8 cellular contexts compared by ENCODE assay signal in genomic region chr2:113602869-113603466, GRCh38. TPM values are rescaled to one million over a fixed set of nuclear protein-coding genes. Genes with fewer than 3 reads are reported as not detected.
DNase-seq lines count a peak whose midpoint lies in the region; ATAC-seq, FAIRE-seq and TF ChIP-seq lines count a peak whose summit lies in the region.

No MANE protein-coding gene starts in this region.

- peak overlapping the region; percentile 86 for H3K27ac Mint-ChIP-seq in activated CD4-positive, alpha-beta T cell treated with anti-CD3 and anti-CD28 coated beads, Interleukin-2, amount 10 ng/mL, durations not matched to agents 24 days and 14 days
- H3K27ac Mint-ChIP-seq in astrocyte (ENCODE audit: unreplicated experiment) = peak overlapping the region; percentile 85

- H3K4me2 ChIP-seq in astrocyte (ENCODE audit: low read length) = peak overlapping the region; percentile 98

- peak overlapping the region; percentile 82 for H3K9ac ChIP-seq in astrocyte (ENCODE audit: low read length)

- H3K27ac ChIP-seq in astrocyte (ENCODE audit: low read depth, low read length) = peak overlapping the region; percentile 56
- H3K27ac ChIP-seq in tibial artery = peak overlapping the region; percentile 74 to 87

- no peaks in the 10 kb centered on the region for H3K36me3 ChIP-seq in astrocyte (ENCODE audit: insufficient read depth, low read length)
- H3K36me3 ChIP-seq in tibial artery = peaks cover 0 to 8% (median 0%) of the 10 kb centered on the region in 3 donors

- DNase-seq in activated CD4-positive, alpha-beta T cell treated with anti-CD3 and anti-CD28 coated beads, Interleukin-2, amount 10 ng/mL, durations not matched to agents 24 days and 14 days = no peak
- no peak for DNase-seq in activated CD4-positive, alpha-beta T cell treated with anti-CD3 and anti-CD28 coated beads, Interleukin-2, amount 50 U/mL, for 4 hours
- no peak for DNase-seq in astrocyte (ENCODE audit: low read depth)
- DNase-seq in left colon = no peak
- no peak for DNase-seq in tibial artery
- no peak for DNase-seq in hypothalamus (lab: John Stamatoyannopoulos, UW)
- DNase-seq in NCI-H748 (lab: John Stamatoyannopoulos, UW; ENCODE audit: unreplicated experiment) = no peak

- no peaks in the 10 kb centered on the region for H3K79me2 ChIP-seq in astrocyte (ENCODE audit: insufficient read depth, low read length)

- no peaks in the 10 kb centered on the region for H3K27me3 Mint-ChIP-seq in activated CD4-positive, alpha-beta T cell treated with anti-CD3 and anti-CD28 coated beads, Interleukin-2, amount 10 ng/mL, durations not matched to agents 24 days and 14 days
- H3K27me3 Mint-ChIP-seq in astrocyte (ENCODE audit: low read depth, unreplicated experiment) = no peaks in the 10 kb centered on the region

- H4K20me1 ChIP-seq in astrocyte (ENCODE audit: insufficient read depth, low read length) = no peaks in the 10 kb centered on the region

- H3K9me3 ChIP-seq in astrocyte (ENCODE audit: insufficient read depth, low read depth, low read length) (no peaks in the 10 kb centered on the region), tibial artery (no peaks in the 10 kb centered on the region)

- H2AFZ ChIP-seq in astrocyte (ENCODE audit: low read depth, low read length) = peak overlapping the region; percentile 88

- H3K36me3 Mint-ChIP-seq in activated CD4-positive, alpha-beta T cell treated with anti-CD3 and anti-CD28 coated beads, Interleukin-2, amount 10 ng/mL, durations not matched to agents 24 days and 14 days (ENCODE audit: low read depth) = no peaks in the 10 kb centered on the region
- H3K36me3 Mint-ChIP-seq in astrocyte (ENCODE audit: low read depth, unreplicated experiment) = no peaks in the 10 kb centered on the region

- peak overlapping the region; percentile 90 for H3K4me3 Mint-ChIP-seq in activated CD4-positive, alpha-beta T cell treated with anti-CD3 and anti-CD28 coated beads, Interleukin-2, amount 10 ng/mL, durations not matched to agents 24 days and 14 days
- H3K4me3 Mint-ChIP-seq in astrocyte (ENCODE audit: unreplicated experiment) = peak overlapping the region; percentile 93

- FAIRE-seq in astrocyte (lab: Jason Lieb, UNC) = no peak

- TF ChIP-seq CTCF in astrocyte (IDR thresholded peaks at IDR 0.05; ENCODE audit: insufficient read depth, low read depth, low read length) (no peak), tibial artery (IDR thresholded peaks at IDR 0.05) (no peak)

- H3K27me3 ChIP-seq in astrocyte (ENCODE audit: insufficient read depth, low read length) (no peaks in the 10 kb centered on the region), tibial artery (no peaks in the 10 kb centered on the region)

- H3K4me1 Mint-ChIP-seq in activated CD4-positive, alpha-beta T cell treated with anti-CD3 and anti-CD28 coated beads, Interleukin-2, amount 10 ng/mL, durations not matched to agents 24 days and 14 days = peaks cover 5% of the 10 kb centered on the region
- H3K4me1 Mint-ChIP-seq in astrocyte (ENCODE audit: low read depth, unreplicated experiment) = no peaks in the 10 kb centered on the region

- intact Hi-C loops in activated CD4-positive, alpha-beta T cell treated with anti-CD3 and anti-CD28 coated beads, Interleukin-2, amount 10 ng/mL, durations not matched to agents 24 days and 14 days (cut with micrococcal nuclease) = loop anchor here (5.0 kb wide), 1 partner anchor 154 kb away; the partner anchor contains the start of gene SLC35F5
- intact Hi-C loops in left colon (cut with DNase I, micrococcal nuclease) = no loop called here
- intact Hi-C loops in tibial artery (cut with DNase I; ENCODE audit: low total_unique reads) = no loop called here

- H3K9me3 Mint-ChIP-seq in activated CD4-positive, alpha-beta T cell treated with anti-CD3 and anti-CD28 coated beads, Interleukin-2, amount 10 ng/mL, durations not matched to agents 24 days and 14 days = no peaks in the 10 kb centered on the region
- no peaks in the 10 kb centered on the region for H3K9me3 Mint-ChIP-seq in astrocyte (ENCODE audit: unreplicated experiment)

- peak; percentile 56 for ATAC-seq in left colon
- no peak for ATAC-seq in HG02623 (IDR thresholded peaks at IDR 0.05; ENCODE audit: unreplicated experiment)

- H3K4me1 ChIP-seq in astrocyte (ENCODE audit: insufficient read depth, low read length) (no peaks in the 10 kb centered on the region), tibial artery (peaks cover 0 to 16% (median 4%) of the 10 kb centered on the region in 4 donors)

- H3K4me3 ChIP-seq in astrocyte (ENCODE audit: insufficient read depth, low read depth, low read length) = peak overlapping the region; percentile 63
- peak overlapping the region; percentile 51 to 65 for H3K4me3 ChIP-seq in tibial artery

RNA-seq across cellular contexts. Expression of gene RABL2A, which starts 24.1 kb away (rescaled TPM):
- 21.6 and 23.5 TPM in 2 replicates for total RNA-seq in activated CD4-positive, alpha-beta T cell treated with anti-CD3 and anti-CD28 coated beads, Interleukin-2, amount 10 ng/mL, durations not matched to agents 24 days and 14 days
- total RNA-seq in astrocyte (13.0 and 14.1 TPM in 2 replicates), left colon (10 to 100 TPM; 17.6 to 19.0 TPM)
